In the genomic region with DNA sequence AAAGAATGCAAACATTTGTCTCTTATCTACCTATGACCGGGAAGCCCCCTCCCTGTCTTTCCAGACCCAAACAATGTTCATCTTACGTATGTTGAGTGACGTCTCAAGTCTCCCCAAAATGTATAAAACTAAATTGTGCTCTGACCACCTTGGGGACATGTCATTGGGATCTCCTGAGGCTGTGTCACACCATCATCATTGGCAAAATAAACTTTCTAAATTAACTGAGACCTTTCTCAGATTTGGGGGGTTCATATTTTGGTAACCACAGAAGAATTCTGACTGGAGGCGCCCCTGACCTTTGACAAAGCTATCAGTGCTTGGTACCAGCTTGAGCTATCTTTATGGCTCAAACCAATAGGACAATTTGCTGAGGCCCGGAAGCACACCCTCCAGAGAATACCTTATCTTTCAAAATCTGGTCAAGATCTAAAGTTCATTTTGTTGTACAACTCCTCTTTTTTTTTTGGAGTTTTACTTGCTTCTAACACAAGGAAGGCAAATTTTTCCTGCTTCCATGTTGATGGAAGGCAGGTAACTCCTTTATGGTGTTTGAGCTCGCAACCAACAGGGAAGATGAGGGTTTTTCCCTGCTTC, we compare ENCODE assay signal across 24 cellular contexts. TPM values are rescaled to one million over a fixed set of nuclear protein-coding genes. Genes with fewer than 3 reads are reported as not detected.
"Had no signal": no experiment of that assay in that cellular context is flagged by ENCODE, and none has a peak within 500 bp of the region (broad histone marks: within the 10 kb centered on the region; RNA-seq: fewer than 3 reads in every experiment).

No MANE protein-coding gene starts in this region.

- H3K27me3 ChIP-seq: dorsolateral prefrontal cortex, heart right ventricle, ovary, testis, tibial nerve, upper lobe of right lung, vagina had no signal

- ATAC-seq: esophagus mucosa; heart right ventricle; left cardiac atrium; left ventricle myocardium superior; mucosa of descending colon; naive thymus-derived CD8-positive, alpha-beta T cell; right cardiac atrium; stimulated activated naive B cell treated with anti-CD40 and anti-IgM and Interleukin-4, amounts not matched to agents 10 μg/mL and 1 μg/mL and 100 μg/mL, for 72 hours; stimulated activated naive CD8-positive, alpha-beta T cell treated with anti-CD3 and anti-CD28 coated beads, Interleukin-15, amount 100 ng/mL, for 72 hours; upper lobe of right lung had no signal

- DNase-seq: cortex of kidney; dorsolateral prefrontal cortex; effector CD8-positive, alpha-beta T cell; heart right ventricle; immature natural killer cell; left cardiac atrium; left ventricle myocardium superior; mammary epithelial cell; mucosa of descending colon; naive thymus-derived CD8-positive, alpha-beta T cell; ovary; right cardiac atrium; stimulated activated CD4-positive, alpha-beta T cell treated with anti-CD3 and anti-CD28 coated beads, Interleukin-2, amount 100 ng/mL, for 24 hours; stimulated activated CD4-positive, alpha-beta T cell treated with anti-CD3 and anti-CD28 coated beads, Interleukin-4, amount 100 ng/mL, for 4 hours; stimulated activated naive B cell treated with anti-CD40 and anti-IgM and Interleukin-4, amounts not matched to agents 10 μg/mL and 1 μg/mL and 100 μg/mL, for 72 hours; stimulated activated naive CD8-positive, alpha-beta T cell treated with anti-CD3 and anti-CD28 coated beads, Interleukin-15, amount 100 ng/mL, for 72 hours; testis; upper lobe of right lung had no signal

- H3K27ac ChIP-seq: heart right ventricle, ovary, testis, tibial nerve, upper lobe of right lung, vagina had no signal

- H3K4me3 ChIP-seq: dorsolateral prefrontal cortex, heart right ventricle, mucosa of descending colon, ovary, testis, tibial nerve, upper lobe of right lung, vagina had no signal

- H3K36me3 ChIP-seq: ovary, upper lobe of right lung, vagina had no signal

- H3K4me1 Mint-ChIP-seq: immature natural killer cell had no signal

- H3K27ac Mint-ChIP-seq: immature natural killer cell; naive thymus-derived CD8-positive, alpha-beta T cell; stimulated activated naive B cell treated with anti-CD40 and anti-IgM and Interleukin-4, amounts not matched to agents 10 μg/mL and 1 μg/mL and 100 μg/mL, for 72 hours; stimulated activated naive CD8-positive, alpha-beta T cell treated with anti-CD3 and anti-CD28 coated beads, Interleukin-15, amount 100 ng/mL, for 72 hours had no signal

- H3K27me3 Mint-ChIP-seq: stimulated activated naive CD8-positive, alpha-beta T cell treated with anti-CD3 and anti-CD28 coated beads, Interleukin-15, amount 100 ng/mL, for 72 hours had no signal

- FAIRE-seq: frontal cortex, keratinocyte had no signal

- H3K9me3 ChIP-seq: ovary, testis, upper lobe of right lung, vagina had no signal

- H3K4me3 Mint-ChIP-seq: immature natural killer cell; naive thymus-derived CD8-positive, alpha-beta T cell; stimulated activated naive B cell treated with anti-CD40 and anti-IgM and Interleukin-4, amounts not matched to agents 10 μg/mL and 1 μg/mL and 100 μg/mL, for 72 hours; stimulated activated naive CD8-positive, alpha-beta T cell treated with anti-CD3 and anti-CD28 coated beads, Interleukin-15, amount 100 ng/mL, for 72 hours had no signal

RNA-seq across cellular contexts. Expression of gene LDHD, which starts 2.5 kb away (rescaled TPM):
- total RNA-seq: naive thymus-derived CD8-positive, alpha-beta T cell had no signal
- polyA plus RNA-seq: naive thymus-derived CD8-positive, alpha-beta T cell; neural cell had no signal
